In the genomic region with DNA sequence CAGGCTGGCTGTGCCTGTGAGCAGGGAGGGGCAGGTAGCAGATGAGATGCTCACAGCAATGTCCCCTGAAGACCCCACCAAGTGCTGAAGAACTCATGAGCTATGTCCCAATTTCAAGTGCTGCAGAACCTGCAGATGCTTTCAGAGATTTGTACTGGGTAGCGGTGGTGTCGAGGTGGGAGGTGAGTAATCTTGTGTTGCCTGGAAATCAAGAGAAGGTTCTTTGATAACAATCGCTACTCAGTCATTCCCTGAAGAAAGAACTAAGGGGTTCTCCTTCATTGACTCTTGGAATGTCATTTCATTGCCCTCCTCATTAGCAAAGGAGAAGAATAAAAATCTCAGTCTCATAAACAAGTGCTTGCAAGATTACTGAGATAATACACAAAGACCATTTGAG, we compare ENCODE assay signal across 19 cellular contexts.
DNase-seq lines count a peak whose midpoint lies in the region; ATAC-seq, FAIRE-seq and TF ChIP-seq lines count a peak whose summit lies in the region.
"Had no signal": no experiment of that assay in that cellular context is flagged by ENCODE, and none has a peak within 500 bp of the region (broad histone marks: within the 10 kb centered on the region; RNA-seq: fewer than 3 reads in every experiment).

No MANE protein-coding gene starts in this region.

- TF ChIP-seq CTCF in kidney (IDR thresholded peaks at IDR 0.05; ENCODE audit: borderline replicate concordance, extremely low read depth, insufficient read depth) (no peak), nephron (IDR thresholded peaks at IDR 0.05; ENCODE audit: unreplicated experiment in 3 of 3) (no peak)

- peak overlapping the region; percentile 33 to 78 for H3K27ac ChIP-seq in kidney (ENCODE audit: low read depth in 2 of 2, low read length in 2 of 2)
- H3K27ac ChIP-seq: BLaER1, C4-2B had no signal

- H3K9me3 Mint-ChIP-seq in nephron: no peaks in the 10 kb centered on the region
- H3K9me3 Mint-ChIP-seq: CD8-positive, alpha-beta T cell; GM23338; H9 had no signal

- no peak for ATAC-seq in GM21423 (IDR thresholded peaks at IDR 0.05; ENCODE audit: unreplicated experiment)
- ATAC-seq in GM21717 (IDR thresholded peaks at IDR 0.05; ENCODE audit: unreplicated experiment): no peak
- ATAC-seq: CD8-positive, alpha-beta T cell; GM23338; HCT116 had no signal

- no peak for DNase-seq in kidney
- peak; percentile 67 for DNase-seq in kidney glomerular epithelial cell (lab: John Stamatoyannopoulos, UW)
- no peak for DNase-seq in NCI-H1092 treated with DMSO at 0.1 percent for 48 hours (lab: John Stamatoyannopoulos, UW)
- DNase-seq: Caco-2; CD4-positive, CD25-positive, alpha-beta regulatory T cell; CD8-positive, alpha-beta T cell; DMS153; DND-41; H9 had no signal

- peaks cover 23% of the 10 kb centered on the region for H3K4me1 Mint-ChIP-seq in nephron
- H3K4me1 Mint-ChIP-seq: B cell; CD4-positive, CD25-positive, alpha-beta regulatory T cell; GM23338 had no signal

- intact Hi-C loops in kidney (cut with DNase I): no loop called here

- peaks cover 11% of the 10 kb centered on the region for H3K27me3 Mint-ChIP-seq in nephron (ENCODE audit: low read depth)
- H3K27me3 Mint-ChIP-seq: B cell had no signal

- no peaks in the 10 kb centered on the region for H3K36me3 Mint-ChIP-seq in nephron (ENCODE audit: low read depth)
- H3K36me3 Mint-ChIP-seq: CD4-positive, CD25-positive, alpha-beta regulatory T cell; CD8-positive, alpha-beta T cell had no signal

- no peak overlapping the region for H3K4me3 ChIP-seq in kidney (ENCODE audit: low read length in 2 of 2)
- H3K4me3 ChIP-seq: BLaER1, GM23338 had no signal

- H3K4me1 ChIP-seq in kidney (ENCODE audit: control insufficient read depth in 1 of 2, insufficient read depth in 1 of 2, low read depth in 1 of 2, low read length in 2 of 2): peaks cover 28 to 38% of the 10 kb centered on the region in 2 donors
- H3K4me1 ChIP-seq: BLaER1 had no signal

- H3K9ac ChIP-seq in kidney (ENCODE audit: low read length in 2 of 2): no peak overlapping the region
- H3K9ac ChIP-seq: BLaER1 had no signal

- FAIRE-seq in kidney (lab: Jason Lieb, UNC): no peak
- FAIRE-seq: G401.6, GM12892 had no signal

- H3K27ac Mint-ChIP-seq in nephron: peak overlapping the region; percentile 56 to 95 (median 87)
- H3K27ac Mint-ChIP-seq: B cell; CD4-positive, CD25-positive, alpha-beta regulatory T cell; CD8-positive, alpha-beta T cell; GM23338; H9 had no signal

- H3K36me3 ChIP-seq in kidney (ENCODE audit: control insufficient read depth in 1 of 2, insufficient read depth in 2 of 2, low read length in 2 of 2): no peaks in the 10 kb centered on the region
- H3K36me3 ChIP-seq: BLaER1 had no signal

- H3K9me3 ChIP-seq in kidney (ENCODE audit: control insufficient read depth in 1 of 2, low read length in 2 of 2): no peaks in the 10 kb centered on the region
- H3K9me3 ChIP-seq: BLaER1, Caco-2 had no signal

- no peak overlapping the region for H3K4me3 Mint-ChIP-seq in nephron
- H3K4me3 Mint-ChIP-seq: B cell; CD4-positive, CD25-positive, alpha-beta regulatory T cell; CD8-positive, alpha-beta T cell; GM23338; H9 had no signal
